ENCODE assay signal across 28 cellular contexts in the genomic region with DNA sequence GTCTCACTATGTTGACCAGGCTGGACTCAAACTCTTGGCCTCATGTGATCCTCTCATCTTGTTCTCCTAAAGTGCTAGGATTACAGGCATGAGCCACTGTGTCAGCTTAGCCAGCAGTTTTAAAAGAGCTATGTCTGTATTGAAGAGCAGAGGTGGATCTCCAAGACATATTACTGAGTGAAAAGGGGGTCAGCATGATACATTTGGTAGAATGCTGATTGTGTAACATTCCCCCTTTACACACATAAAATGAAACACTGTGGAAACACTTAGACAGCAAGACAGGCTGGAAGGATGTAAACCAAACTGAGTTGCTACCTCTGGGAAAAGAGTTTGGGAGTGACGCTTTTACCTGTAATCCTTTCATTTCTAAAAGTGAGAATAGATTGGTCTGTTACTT. TPM values are rescaled to one million over a fixed set of nuclear protein-coding genes. Genes with fewer than 3 reads are reported as not detected.
"Had no signal": no experiment of that assay in that cellular context is flagged by ENCODE, and none has a peak within 500 bp of the region (broad histone marks: within the 10 kb centered on the region; RNA-seq: fewer than 3 reads in every experiment).

No MANE protein-coding gene starts in this region.

- H3K27ac ChIP-seq: ascending aorta, body of pancreas, SJSA1 had no signal

- H3K27me3 ChIP-seq: ascending aorta, body of pancreas, SJSA1 had no signal

- H3K36me3 ChIP-seq: ascending aorta, SJSA1 had no signal

- H3K4me3 ChIP-seq: ascending aorta, body of pancreas, SJSA1 had no signal

- H3K27ac Mint-ChIP-seq: activated CD8-positive, alpha-beta T cell treated with anti-CD3 and anti-CD28 coated beads, Interleukin-2, amount 10 ng/mL, durations not matched to agents 7 days and 5 days; activated naive CD4-positive, alpha-beta T cell treated with anti-CD3 and anti-CD28 coated beads, Interleukin-2, amount 50 U/mL, for 24 hours; activated T-helper 1 cell treated with anti-CD3 and anti-CD28 coated beads, Interleukin-12 subunit alpha, Interleukin-12 subunit beta, Interleukin-2, Interleukin-4 antibody, amounts not matched to agents 30 ng/mL and 10 ng/mL and 1 ng/mL, durations not matched to agents 14 hours and 24 hours and 36 hours had no signal

- ATAC-seq: activated CD4-positive, CD25-positive, alpha-beta regulatory T cell treated with anti-CD3 and anti-CD28 coated beads, Interleukin-2, amount 50 U/mL, for 24 hours; activated CD8-positive, alpha-beta T cell treated with anti-CD3 and anti-CD28 coated beads, Interleukin-2, amount 10 ng/mL, durations not matched to agents 7 days and 5 days; body of pancreas; SK-N-SH treated with all-trans-retinoic acid at 6 μM for 48 hours had no signal

- FAIRE-seq: bronchial epithelial cell, RCC 7860 had no signal

- H3K4me3 Mint-ChIP-seq: activated CD8-positive, alpha-beta T cell treated with anti-CD3 and anti-CD28 coated beads, Interleukin-2, amount 10 ng/mL, durations not matched to agents 7 days and 5 days; activated naive CD4-positive, alpha-beta T cell treated with anti-CD3 and anti-CD28 coated beads, Interleukin-2, amount 50 U/mL, for 24 hours; activated T-helper 1 cell treated with anti-CD3 and anti-CD28 coated beads, Interleukin-12 subunit alpha, Interleukin-12 subunit beta, Interleukin-2, Interleukin-4 antibody, amounts not matched to agents 30 ng/mL and 10 ng/mL and 1 ng/mL, durations not matched to agents 14 hours and 24 hours and 36 hours had no signal

- H3K36me3 Mint-ChIP-seq: activated naive CD4-positive, alpha-beta T cell treated with anti-CD3 and anti-CD28 coated beads, Interleukin-2, amount 50 U/mL, for 24 hours had no signal

- DNase-seq: activated CD4-positive, alpha-beta T cell treated with anti-CD3 and anti-CD28 coated beads for 48 hours; activated CD4-positive, alpha-beta T cell treated with anti-CD3 and anti-CD28 coated beads, Interleukin-2, amount 50 U/mL, for 4 hours; activated CD8-positive, alpha-beta memory T cell treated with anti-CD3 and anti-CD28 coated beads, Interleukin-2, amount 50 U/mL, for 48 hours; activated CD8-positive, alpha-beta T cell treated with anti-CD3 and anti-CD28 coated beads, Interleukin-2, amount 10 ng/mL, durations not matched to agents 7 days and 5 days; activated effector memory CD4-positive, alpha-beta T cell treated with Interleukin-2 at 50 U/mL for 16 hours; activated naive CD4-positive, alpha-beta T cell; activated T-cell treated with anti-CD3 and anti-CD28 coated beads, Interleukin-2, amount 50 U/mL, for 1 hour; amniotic stem cell; body of pancreas; Karpas-422; MM.1S; NCI-H1105; NCI-H1436; NCI-H1694 treated with DMSO at 0.1 percent for 48 hours; NCI-H2081; NCI-H510A treated with DMSO at 0.1 percent for 48 hours; NCI-H69; SHP77; SW 1271 had no signal

- H3K9me3 Mint-ChIP-seq: activated naive CD4-positive, alpha-beta T cell treated with anti-CD3 and anti-CD28 coated beads, Interleukin-2, amount 50 U/mL, for 24 hours; activated T-helper 1 cell treated with anti-CD3 and anti-CD28 coated beads, Interleukin-12 subunit alpha, Interleukin-12 subunit beta, Interleukin-2, Interleukin-4 antibody, amounts not matched to agents 30 ng/mL and 10 ng/mL and 1 ng/mL, durations not matched to agents 14 hours and 24 hours and 36 hours had no signal

- H3K4me1 ChIP-seq: SJSA1 had no signal

- H3K9me3 ChIP-seq: ascending aorta, body of pancreas, SJSA1 had no signal

RNA-seq across cellular contexts. Expression of a gene that starts 1.7 kb away (rescaled TPM):
- total RNA-seq: activated CD8-positive, alpha-beta T cell treated with anti-CD3 and anti-CD28 coated beads, Interleukin-2, amount 10 ng/mL, durations not matched to agents 7 days and 5 days; activated T-helper 1 cell treated with anti-CD3 and anti-CD28 coated beads, Interleukin-12 subunit alpha, Interleukin-12 subunit beta, Interleukin-2, Interleukin-4 antibody, amounts not matched to agents 30 ng/mL and 10 ng/mL and 1 ng/mL, durations not matched to agents 14 hours and 24 hours and 36 hours; T-helper 1 cell treated with Interleukin-12 subunit alpha and Interleukin-12 subunit beta and Interleukin-4 antibody, amounts not matched to agents 30 ng/mL and 1 ng/mL, for 36 hours had no signal
